In genomic region chrX:153526801-153527599, GRCh38 we compare ENCODE assay signal across 24 cellular contexts. TPM values are rescaled to one million over a fixed set of nuclear protein-coding genes. Genes with fewer than 3 reads are reported as not detected.
A peak's percentile ranks its signal among the peaks of the same experiment; 100 is the strongest.
DNase-seq lines count a peak whose midpoint lies in the region; ATAC-seq, FAIRE-seq and TF ChIP-seq lines count a peak whose summit lies in the region.
"Had no signal": no experiment of that assay in that cellular context is flagged by ENCODE, and none has a peak within 500 bp of the region (broad histone marks: within the 10 kb centered on the region; RNA-seq: fewer than 3 reads in every experiment).

No MANE protein-coding gene starts in this region.

- H3K9me3 ChIP-seq in SK-N-SH = no peaks in the 10 kb centered on the region
- H3K9me3 ChIP-seq: left lung, suprapubic skin, upper lobe of right lung had no signal

- TF ChIP-seq CTCF in SK-N-SH (IDR thresholded peaks at IDR 0.05) = no peak

- DNase-seq in SK-N-SH (peak; percentile 71), NCI-H1436 (lab: John Stamatoyannopoulos, UW) (peak; percentile 79), NCI-H774 (lab: John Stamatoyannopoulos, UW) (peak; percentile 11), left kidney (ENCODE audit: low read depth, low spot score) (peak; percentile 18), GM12892 (ENCODE audit: insufficient read length) (no peak), mesendoderm (no peak), NCI-H2081 treated with DMSO at 0.1 percent for 48 hours (lab: John Stamatoyannopoulos, UW) (no peak)
- DNase-seq: activated CD4-positive, alpha-beta T cell treated with anti-CD3 and anti-CD28 coated beads, Interleukin-2, amount 50 U/mL, for 48 hours; activated CD8-positive, alpha-beta memory T cell treated with anti-CD3 and anti-CD28 coated beads, Interleukin-2, amount 50 U/mL, for 4 hours; activated naive CD4-positive, alpha-beta T cell treated with anti-CD3 and anti-CD28 coated beads for 36 hours; CD8-positive, alpha-beta T cell; DMS53; hypothalamus; immature natural killer cell; left lung; NCI-H446; stimulated activated CD4-positive, alpha-beta T cell treated with anti-CD3 and anti-CD28 coated beads, Interleukin-4, amount 100 ng/mL, for 24 hours; upper lobe of right lung had no signal

- H3K4me1 ChIP-seq in SK-N-SH (ENCODE audit: control insufficient read depth in 1 of 2, insufficient read depth in 2 of 2, low read depth in 1 of 2, low read length in 1 of 2) = peaks cover 0 to 64% of the 10 kb centered on the region in 2 experiments; a peak in 2 of 4 replicates
- no peaks in the 10 kb centered on the region for H3K4me1 ChIP-seq in mesendoderm (ENCODE audit: control insufficient read depth, low read depth, low read length)
- H3K4me1 ChIP-seq: left lung, upper lobe of right lung had no signal

- ATAC-seq in SK-N-SH treated with all-trans-retinoic acid at 6 μM for 48 hours = no peak
- ATAC-seq: activated CD4-positive, CD25-positive, alpha-beta regulatory T cell treated with anti-CD3 and anti-CD28 coated beads, Interleukin-2, amount 50 U/mL, for 24 hours; CD8-positive, alpha-beta T cell; left lung; sciatic nerve; stimulated activated memory B cell treated with anti-CD40 and anti-IgM and Interleukin-4, amounts not matched to agents 10 μg/mL and 1 μg/mL and 100 μg/mL, for 72 hours; upper lobe of right lung had no signal

- no peak overlapping the region for H3K56ac ChIP-seq in mesendoderm (ENCODE audit: low read length)

- no peak for FAIRE-seq in GM12892 (lab: Jason Lieb, UNC)
- FAIRE-seq: RCC 7860 had no signal

- no peak for TF ChIP-seq RAD21 in SK-N-SH (IDR thresholded peaks at IDR 0.05; ENCODE audit: low read length)

- H3K4me2 ChIP-seq in SK-N-SH (no peak overlapping the region), mesendoderm (ENCODE audit: low read length) (no peak overlapping the region)

- no peaks in the 10 kb centered on the region for H3K79me1 ChIP-seq in mesendoderm (ENCODE audit: low read length)

- H2BK5ac ChIP-seq in mesendoderm (ENCODE audit: low read length) = no peak overlapping the region

- H3K9ac ChIP-seq in SK-N-SH = no peak overlapping the region
- H3K9ac ChIP-seq in mesendoderm (ENCODE audit: low read length) = no peak overlapping the region

- H2AK5ac ChIP-seq in mesendoderm (ENCODE audit: low read length) = no peak overlapping the region

- no peaks in the 10 kb centered on the region for H3K79me2 ChIP-seq in SK-N-SH (ENCODE audit: insufficient read depth)
- no peaks in the 10 kb centered on the region for H3K79me2 ChIP-seq in mesendoderm (ENCODE audit: control insufficient read depth, insufficient read depth, low read length)

- H3K27ac ChIP-seq in SK-N-SH (ENCODE audit: low read depth in 2 of 2, low read length in 1 of 2) = peak overlapping the region in 1 of 2 experiments; percentile 92; a peak in 2 of 4 replicates
- H3K27ac ChIP-seq in mesendoderm (ENCODE audit: low read depth, low read length) = no peak overlapping the region
- H3K27ac ChIP-seq: left lung, suprapubic skin, upper lobe of right lung had no signal

- H3K36me3 ChIP-seq in SK-N-SH (replicated peaks in 1 of 2; ENCODE audit: control insufficient read depth in 1 of 2, insufficient read depth in 2 of 2, low read length in 1 of 2) (no peaks in the 10 kb centered on the region), mesendoderm (ENCODE audit: control insufficient read depth, insufficient read depth, low read length) (no peaks in the 10 kb centered on the region)
- H3K36me3 ChIP-seq: left lung, suprapubic skin, upper lobe of right lung had no signal

- no peak overlapping the region for H2BK120ac ChIP-seq in mesendoderm (ENCODE audit: low read depth, low read length)

- 31% methylated on average over 18 of the region's 25 CpGs for WGBS in SK-N-SH (ENCODE audit: low lambda C conversion rate)
- WGBS in mesendoderm (ENCODE audit: extremely low coverage, insufficient coverage, low lambda C conversion rate) = no CpG with 5 or more reads among the region's 25 CpGs

- H2AFZ ChIP-seq in SK-N-SH (ENCODE audit: low read depth) = no peak overlapping the region

- no peak for TF ChIP-seq POLR2A in GM12892 (IDR thresholded peaks at IDR 0.05; ENCODE audit: low read depth, low read length)

- H3K23ac ChIP-seq in mesendoderm (ENCODE audit: low read length) = no peak overlapping the region

- no peaks in the 10 kb centered on the region for H4K20me1 ChIP-seq in SK-N-SH (ENCODE audit: insufficient read depth)

- H3K4ac ChIP-seq in mesendoderm (ENCODE audit: low read depth, low read length) = no peak overlapping the region

- H2BK15ac ChIP-seq in mesendoderm (replicated peaks; ENCODE audit: low read depth) = no peak overlapping the region

- no peak; a peak in 1 of 4 replicates for TF ChIP-seq EP300 in SK-N-SH (IDR thresholded peaks at IDR 0.05; ENCODE audit: borderline replicate concordance in 1 of 2, low read depth in 1 of 2, low read length in 1 of 2)

- no peak overlapping the region for H3K18ac ChIP-seq in mesendoderm (ENCODE audit: low read length)

- H4K8ac ChIP-seq in mesendoderm (ENCODE audit: low read depth, low read length) = no peak overlapping the region

- CTCF ChIA-PET in SK-N-SH (lab: Yijun Ruan, JAX) = interaction anchor here (0.7 to 4.1 kb wide), 7 partner anchors 12 to 181 kb away, joined by 3 to 40 read pairs (median 5); partner anchors contain the start of gene HAUS7

- H3K9me2 ChIP-seq in SK-N-SH = no peaks in the 10 kb centered on the region

- H3F3A ChIP-seq in SK-N-SH (replicated peaks; ENCODE audit: insufficient read depth) = peaks cover 4% of the 10 kb centered on the region

- POLR2A ChIA-PET in SK-N-SH (lab: Yijun Ruan, JAX) = interaction anchor here (0.7 to 1.6 kb wide), 3 partner anchors 11 to 66 kb away, joined by 4 to 5 read pairs (median 5); no protein-coding TSS in a partner anchor

- H4K5ac ChIP-seq in mesendoderm (ENCODE audit: low read length) = no peak overlapping the region

- H3K27me3 ChIP-seq in SK-N-SH (ENCODE audit: insufficient read depth) (peaks cover 37% of the 10 kb centered on the region), mesendoderm (ENCODE audit: insufficient read depth, low read length, poor library complexity) (no peaks in the 10 kb centered on the region)
- H3K27me3 ChIP-seq: upper lobe of right lung had no signal

- H3K4me3 ChIP-seq in SK-N-SH (ENCODE audit: low read depth in 2 of 2, low read length in 1 of 2) (no peak overlapping the region), mesendoderm (ENCODE audit: low read length) (no peak overlapping the region)
- H3K4me3 ChIP-seq: left lung, suprapubic skin, upper lobe of right lung had no signal

TF ChIP-seq in SK-N-SH, 30 proteins besides CTCF, POLR2A, EP300 and RAD21:
- TF ChIP-seq, protein P1, sequence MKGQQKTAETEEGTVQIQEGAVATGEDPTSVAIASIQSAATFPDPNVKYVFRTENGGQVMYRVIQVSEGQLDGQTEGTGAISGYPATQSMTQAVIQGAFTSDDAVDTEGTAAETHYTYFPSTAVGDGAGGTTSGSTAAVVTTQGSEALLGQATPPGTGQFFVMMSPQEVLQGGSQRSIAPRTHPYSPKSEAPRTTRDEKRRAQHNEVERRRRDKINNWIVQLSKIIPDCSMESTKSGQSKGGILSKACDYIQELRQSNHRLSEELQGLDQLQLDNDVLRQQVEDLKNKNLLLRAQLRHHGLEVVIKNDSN (IDR thresholded peaks at IDR 0.05; ENCODE audit: borderline replicate concordance, low read depth) = no peak
- TF ChIP-seq SIN3A (IDR thresholded peaks at IDR 0.05; ENCODE audit: borderline replicate concordance, low read depth, low read length) (no peak), TCF12 (IDR thresholded peaks at IDR 0.05) (no peak), CHD2 (IDR thresholded peaks at IDR 0.05; ENCODE audit: low read length, partially characterized antibody) (no peak), EZH2phosphoT487 (IDR thresholded peaks at IDR 0.05; ENCODE audit: borderline replicate concordance, low read depth) (no peak), ELF1 (IDR thresholded peaks at IDR 0.05) (no peak), MXI1 (IDR thresholded peaks at IDR 0.05; ENCODE audit: low read depth, low read length) (no peak)

TF ChIP-seq in SK-N-SH treated with all-trans-retinoic acid at 6 μM for 48 hours, 23 proteins besides CTCF, POLR2A, EP300 and RAD21:
- no peak for TF ChIP-seq ISL1 (CRISPR knock-in tag; IDR thresholded peaks at IDR 0.05)
- TF ChIP-seq CSRNP3 (CRISPR knock-in tag; IDR thresholded peaks at IDR 0.05) = no peak
- TF ChIP-seq SNAI2 (CRISPR knock-in tag; IDR thresholded peaks at IDR 0.05) = no peak
- no peak for TF ChIP-seq ARNTL (CRISPR knock-in tag; IDR thresholded peaks at IDR 0.05; ENCODE audit: borderline replicate concordance, low read depth)
- no peak for TF ChIP-seq ZC3H10 (CRISPR knock-in tag; IDR thresholded peaks at IDR 0.05)
- TF ChIP-seq ZFP30 (CRISPR knock-in tag; IDR thresholded peaks at IDR 0.05) = no peak

RNA-seq across cellular contexts. Expression of gene ATP2B3, which starts 9.6 kb away (rescaled TPM):
- 0.16 and 0.18 TPM in 2 replicates for polyA plus RNA-seq in SK-N-SH (2012; rRNA removed)
- polyA plus RNA-seq in SK-N-SH (2012; cell fraction: cytosol; rRNA removed) = 0.06 and 0.41 TPM in 2 replicates
- polyA plus RNA-seq in SK-N-SH (2012; cell fraction: nucleus; rRNA removed) = 0.38 and 0.42 TPM in 2 replicates
- not detected for polyA plus RNA-seq in GM12892 (2012; ENCODE audit: missing spikeins)
- 0.01 TPM for polyA plus RNA-seq in mesendoderm (2013, experiment 1 of 2)
- polyA plus RNA-seq in mesendoderm (2013, experiment 2 of 2) = not detected
- polyA plus RNA-seq: immature natural killer cell had no signal

RNA-seq across cellular contexts. Expression of gene BGN, which starts 32.2 kb away (rescaled TPM):
- polyA plus RNA-seq in SK-N-SH (2012; rRNA removed) = 15.2 and 28.9 TPM in 2 replicates
- polyA plus RNA-seq in SK-N-SH (2012; cell fraction: cytosol; rRNA removed) = 15.1 and 23.4 TPM in 2 replicates
- polyA plus RNA-seq in SK-N-SH (2012; cell fraction: nucleus; rRNA removed) = 14.3 and 14.9 TPM in 2 replicates
- polyA plus RNA-seq in GM12892 (2012; ENCODE audit: missing spikeins) = not detected
- polyA plus RNA-seq in mesendoderm (2013, experiment 1 of 2) = 1.1 TPM
- polyA plus RNA-seq in mesendoderm (2013, experiment 2 of 2) = 1.1 TPM
- polyA plus RNA-seq: immature natural killer cell had no signal

RNA-seq across cellular contexts. Expression of gene HAUS7, which starts 56.6 kb away (rescaled TPM):
- polyA plus RNA-seq in SK-N-SH (2012; rRNA removed) = 27.1 and 39.7 TPM in 2 replicates
- polyA plus RNA-seq in SK-N-SH (2012; cell fraction: cytosol; rRNA removed) = 14.1 and 18.8 TPM in 2 replicates
- polyA plus RNA-seq in SK-N-SH (2012; cell fraction: nucleus; rRNA removed) = 110 and 150 TPM in 2 replicates
- polyA plus RNA-seq in GM12892 (2012; ENCODE audit: missing spikeins) = 20.9 TPM
- polyA plus RNA-seq in mesendoderm (2013, experiment 1 of 2) = 24.2 TPM
- polyA plus RNA-seq in mesendoderm (2013, experiment 2 of 2) = 23.9 TPM

Comparison
In these comparisons a context has a peak if more than half of its experiments do, and no peak if none do; other contexts are left out.
1. DNase-seq: peak in SK-N-SH (single experiment), NCI-H1436 (single experiment), NCI-H774 (single experiment) and left kidney (single experiment); none in GM12892 (single experiment), mesendoderm (single experiment) and NCI-H2081 treated with DMSO at 0.1 percent for 48 hours (single experiment).